Comparison of ENCODE assay signal across 11 cellular contexts in genomic region chr17:77875051-77875780, GRCh38.
DNase-seq lines count a peak whose midpoint lies in the region; ATAC-seq and TF ChIP-seq lines count a peak whose summit lies in the region.
"Had no signal": no experiment of that assay in that cellular context is flagged by ENCODE, and none has a peak within 500 bp of the region (broad histone marks: within the 10 kb centered on the region; RNA-seq: fewer than 3 reads in every experiment).

No MANE protein-coding gene starts in this region.

- H3K36me3 Mint-ChIP-seq in CD14-positive monocyte: peaks cover 9 to 17% of the 10 kb centered on the region in 2 donors

- no peaks in the 10 kb centered on the region for H3K79me1 ChIP-seq in neuronal stem cell (ENCODE audit: low read depth, low read length)

- H3K18ac ChIP-seq in neuronal stem cell (ENCODE audit: low read length): peak overlapping the region; percentile 67

- no peak overlapping the region for H4K91ac ChIP-seq in neuronal stem cell (ENCODE audit: low read depth, low read length, poor library complexity)

- H2BK5ac ChIP-seq in neuronal stem cell (ENCODE audit: low read length): no peak overlapping the region

- H2AFZ ChIP-seq in neuronal stem cell (ENCODE audit: low read length): no peak overlapping the region

- peaks cover 58% of the 10 kb centered on the region for H3K4me1 Mint-ChIP-seq in CD14-positive monocyte

- peak overlapping the region; percentile 20 for H2AK5ac ChIP-seq in neuronal stem cell (ENCODE audit: low read depth, low read length)

- no peak overlapping the region for H3K4ac ChIP-seq in neuronal stem cell (ENCODE audit: low read length)

- peak overlapping the region; percentile 35 for H2BK12ac ChIP-seq in neuronal stem cell (ENCODE audit: low read length)

- peaks cover 4 to 17% (median 8%) of the 10 kb centered on the region in 3 donors for H3K27me3 Mint-ChIP-seq in CD14-positive monocyte (ENCODE audit: low read depth in 3 of 3)

- H2BK120ac ChIP-seq in neuronal stem cell (ENCODE audit: low read depth, low read length): no peak overlapping the region

- no peak overlapping the region for H3K23ac ChIP-seq in neuronal stem cell (ENCODE audit: low read depth, low read length, poor library complexity)

- H3K4me2 ChIP-seq in neuronal stem cell (ENCODE audit: insufficient read depth, low read length, poor library complexity, severe bottlenecking): no peak overlapping the region

- no peak overlapping the region for H3K9ac ChIP-seq in neuronal stem cell (ENCODE audit: low read depth, low read length, poor library complexity)

- H4K8ac ChIP-seq in neuronal stem cell (ENCODE audit: low read depth, low read length): no peak overlapping the region

- H3K4me3 ChIP-seq in neuronal stem cell (ENCODE audit: low read length in 2 of 2): no peak overlapping the region
- H3K4me3 ChIP-seq: heart right ventricle had no signal

- H3K14ac ChIP-seq in neuronal stem cell (ENCODE audit: low read length): no peak overlapping the region

- peaks cover 0 to 21% (median 0%) of the 10 kb centered on the region in 3 experiments for H3K27me3 ChIP-seq in neuronal stem cell (ENCODE audit: control insufficient read depth in 3 of 3, insufficient read depth in 3 of 3, low read depth in 1 of 3, low read length in 3 of 3)
- H3K27me3 ChIP-seq: heart right ventricle, spleen had no signal

- no peak overlapping the region for H2BK15ac ChIP-seq in neuronal stem cell (ENCODE audit: low read length)

- H3K27ac ChIP-seq in neuronal stem cell (replicated peaks; ENCODE audit: low read length): no peak overlapping the region

- peaks cover 0 to 7% of the 10 kb centered on the region in 2 donors for H3K4me1 ChIP-seq in neuronal stem cell (ENCODE audit: control insufficient read depth in 2 of 2, insufficient read depth in 1 of 2, low read depth in 1 of 2, low read length in 2 of 2)

- peaks cover 0 to 4% of the 10 kb centered on the region in 2 donors for H3K9me3 ChIP-seq in neuronal stem cell (replicated peaks in 1 of 2; ENCODE audit: control insufficient read depth in 2 of 2, insufficient read depth in 1 of 2, low read depth in 1 of 2, low read length in 2 of 2)

- no CpG with 5 or more reads among the region's 5 CpGs for WGBS in neuronal stem cell (ENCODE audit: extremely low coverage in 2 of 2, insufficient read length in 2 of 2, insufficient replicate concordance in 1 of 2), 2 donors

- peaks cover 10 to 23% (median 18%) of the 10 kb centered on the region in 7 donors for H3K9me3 Mint-ChIP-seq in CD14-positive monocyte

- intact Hi-C loops in CD14-positive monocyte (cut with micrococcal nuclease) (no loop called here), left cardiac atrium (cut with DNase I) (no loop called here)

- H3K4me3 Mint-ChIP-seq in CD14-positive monocyte: no peak overlapping the region

- peaks cover 0 to 2% of the 10 kb centered on the region in 2 donors for H3K36me3 ChIP-seq in neuronal stem cell (replicated peaks in 1 of 2; ENCODE audit: control insufficient read depth in 2 of 2, insufficient read depth in 2 of 2, low read length in 2 of 2)
- H3K36me3 ChIP-seq: heart right ventricle, spleen had no signal

- no peak for TF ChIP-seq CTCF in CD14-positive monocyte (IDR thresholded peaks at IDR 0.05)

- H3K27ac Mint-ChIP-seq in CD14-positive monocyte: peak overlapping the region; percentile 4 to 93 (median 83)

- no peak for DNase-seq in CD14-positive monocyte (ENCODE audit: low spot score)
- DNase-seq in LHCN-M2 (ENCODE audit: low read depth): peak; percentile 72
- peak; percentile 94 for DNase-seq in dedifferentiated amniotic fluid mesenchymal stem cell (ENCODE audit: extremely low spot score)
- no peak for DNase-seq in neuronal stem cell (ENCODE audit: low spot score)
- DNase-seq in middle frontal gyrus (ENCODE audit: extremely low spot score, low spot score): no peak
- no peak for DNase-seq in left cardiac atrium
- DNase-seq: activated T-cell treated with anti-CD3 and anti-CD28 coated beads for 4 hours had no signal

- ATAC-seq in GM18517 (IDR thresholded peaks at IDR 0.05; ENCODE audit: unreplicated experiment) (no peak), GM18909 (IDR thresholded peaks at IDR 0.05; ENCODE audit: poor library complexity, unreplicated experiment) (no peak), left cardiac atrium (no peak)

Comparison
In these comparisons a context has a peak if more than half of its experiments do, and no peak if none do; other contexts are left out.
1. DNase-seq: peak in LHCN-M2 (single experiment) and dedifferentiated amniotic fluid mesenchymal stem cell (single experiment); none in CD14-positive monocyte (single experiment), neuronal stem cell (single experiment), middle frontal gyrus (single experiment) and left cardiac atrium (single experiment).